ENCODE assay signal across 9 cellular contexts in genomic region chr11:62336949-62337681, GRCh38. TPM values are rescaled to one million over a fixed set of nuclear protein-coding genes. Genes with fewer than 3 reads are reported as not detected.
DNase-seq lines count a peak whose midpoint lies in the region; ATAC-seq, FAIRE-seq and TF ChIP-seq lines count a peak whose summit lies in the region.
"Had no signal": no experiment of that assay in that cellular context is flagged by ENCODE, and none has a peak within 500 bp of the region (broad histone marks: within the 10 kb centered on the region; RNA-seq: fewer than 3 reads in every experiment).

TSS of gene ASRGL1 (plus strand) at chr11:62337448. CDS start at chr11:62337978, 530 bp downstream.

- TF ChIP-seq CTCF in D721Med (IDR thresholded peaks at IDR 0.05; ENCODE audit: insufficient read depth, missing control alignments), result no peak
- no peak for TF ChIP-seq CTCF in lower leg skin (IDR thresholded peaks at IDR 0.05)

- no peak within 1 kb of the TSS for H3K27ac Mint-ChIP-seq in activated CD4-positive, alpha-beta memory T cell treated with anti-CD3 and anti-CD28 coated beads for 36 hours

- POLR2A ChIA-PET in activated CD4-positive, alpha-beta memory T cell treated with anti-CD3 and anti-CD28 coated beads for 36 hours (lab: Charles Lee), result interaction anchor here (1.2 kb wide), 1 partner anchor 11 kb away, joined by 3 read pairs; no protein-coding TSS in a partner anchor

- intact Hi-C loops in activated CD4-positive, alpha-beta memory T cell treated with anti-CD3 and anti-CD28 coated beads for 36 hours (cut with micrococcal nuclease), result no loop called here
- intact Hi-C loops in lower leg skin (cut with DNase I; ENCODE audit: low total_unique reads), result no loop called here

- H3K27ac ChIP-seq in duodenal mucosa (ENCODE audit: low read depth, low read length), result no peak within 1 kb of the TSS

- TF ChIP-seq POLR2A in lower leg skin (IDR thresholded peaks at IDR 0.05), result no peak

- H3K36me3 ChIP-seq in duodenal mucosa (ENCODE audit: control insufficient read depth in 1 of 2, insufficient read depth in 2 of 2, low read length in 2 of 2), result no peaks in the 10 kb centered on the region

- ATAC-seq in HG02852 (IDR thresholded peaks at IDR 0.05; ENCODE audit: unreplicated experiment) (peak; percentile 73), HG03460 (IDR thresholded peaks at IDR 0.05; ENCODE audit: unreplicated experiment) (no peak)

- peak within 1 kb of the TSS; percentile 77 to 85 for H3K4me3 ChIP-seq in duodenal mucosa (ENCODE audit: low read depth in 1 of 2, low read length in 2 of 2)
- H3K4me3 ChIP-seq in lower leg skin (ENCODE audit: low read depth, poor library complexity, severe bottlenecking), result peak within 1 kb of the TSS; percentile 60

- peaks cover 8% of the 10 kb centered on the region for H3K27me3 Mint-ChIP-seq in activated CD4-positive, alpha-beta memory T cell treated with anti-CD3 and anti-CD28 coated beads for 36 hours

- H3K9me3 ChIP-seq in duodenal mucosa (ENCODE audit: control insufficient read depth in 1 of 2, low read length in 2 of 2), result no peaks in the 10 kb centered on the region

- H3K4me3 Mint-ChIP-seq in activated CD4-positive, alpha-beta memory T cell treated with anti-CD3 and anti-CD28 coated beads for 36 hours, result peak within 1 kb of the TSS; percentile 82

- no peaks in the 10 kb centered on the region for H3K36me3 Mint-ChIP-seq in activated CD4-positive, alpha-beta memory T cell treated with anti-CD3 and anti-CD28 coated beads for 36 hours

- CTCF ChIA-PET in activated CD4-positive, alpha-beta memory T cell treated with anti-CD3 and anti-CD28 coated beads for 36 hours (lab: Charles Lee), result interaction anchor here (0.6 to 3.3 kb wide), 9 partner anchors 10 to 544 kb away, joined by 3 to 12 read pairs (median 3); partner anchors contain the start of gene EEF1G

- H3K4me1 ChIP-seq in duodenal mucosa (ENCODE audit: control insufficient read depth in 1 of 2, insufficient read depth in 2 of 2, low read length in 2 of 2), result peaks cover 7 to 13% of the 10 kb centered on the region in 2 donors

- peaks cover 8% of the 10 kb centered on the region for H3K4me1 Mint-ChIP-seq in activated CD4-positive, alpha-beta memory T cell treated with anti-CD3 and anti-CD28 coated beads for 36 hours (ENCODE audit: low read depth)

- FAIRE-seq in D721Med (lab: Jason Lieb, UNC), result no peak
- FAIRE-seq: colon had no signal

- H3K9me3 Mint-ChIP-seq in activated CD4-positive, alpha-beta memory T cell treated with anti-CD3 and anti-CD28 coated beads for 36 hours, result no peaks in the 10 kb centered on the region

- DNase-seq in D721Med (ENCODE audit: insufficient read length, low spot score), result peak; percentile 57
- peak; percentile 84 for DNase-seq in NCI-H510A treated with DMSO at 0.1 percent for 48 hours (lab: John Stamatoyannopoulos, UW)
- DNase-seq in activated CD4-positive, alpha-beta memory T cell treated with anti-CD3 and anti-CD28 coated beads for 36 hours, result peak; percentile 81
- peak; percentile 58 to 96 for DNase-seq in lower leg skin (ENCODE audit: low spot score in 2 of 2)
- peak; percentile 79 for DNase-seq in stimulated activated CD4-positive, alpha-beta T cell treated with anti-CD3 and anti-CD28 coated beads, Interleukin-4, amount 100 ng/mL, for 24 hours

- peak within 1 kb of the TSS; percentile 50 to 77 for H3K9ac ChIP-seq in duodenal mucosa (ENCODE audit: low read depth in 1 of 2, low read length in 2 of 2)

- H3K27me3 ChIP-seq in duodenal mucosa (ENCODE audit: control insufficient read depth in 1 of 2, insufficient read depth in 2 of 2, low read length in 2 of 2), result peaks cover 4% of the 10 kb centered on the region in 2 donors

- WGBS in lower leg skin, 2 donors, result 15 to 19% methylated on average over 64 to 67 of the region's 67 CpGs

RNA-seq across cellular contexts. Expression of gene ASRGL1, which starts in this region (rescaled TPM):
- total RNA-seq in activated CD4-positive, alpha-beta memory T cell treated with anti-CD3 and anti-CD28 coated beads for 36 hours, result 1 to 10 TPM; 7.7 to 8.2 TPM
- total RNA-seq in lower leg skin, result 10 to 100 TPM in 1 of 4 donors, 1 to 10 TPM in 2, under 1 TPM in 1; 0.38 to 12.6 (median 2.8) TPM
